Comparison of ENCODE assay signal across 21 cellular contexts in genomic region chr3:182568206-182568605, GRCh38.
A peak's percentile ranks its signal among the peaks of the same experiment; 100 is the strongest.
DNase-seq lines count a peak whose midpoint lies in the region; ATAC-seq and TF ChIP-seq lines count a peak whose summit lies in the region.
"Had no signal": no experiment of that assay in that cellular context is flagged by ENCODE, and none has a peak within 500 bp of the region (broad histone marks: within the 10 kb centered on the region; RNA-seq: fewer than 3 reads in every experiment).

No MANE protein-coding gene starts in this region.

- 81 to 82% methylated on average over 5 of the region's 5 CpGs for WGBS in upper lobe of left lung, 2 donors

- H3K4me1 Mint-ChIP-seq in nephron, result peaks cover 49% of the 10 kb centered on the region
- H3K4me1 Mint-ChIP-seq in osteocyte (ENCODE audit: unreplicated experiment), result peaks cover 2% of the 10 kb centered on the region
- H3K4me1 Mint-ChIP-seq: activated CD4-positive, alpha-beta T cell treated with anti-CD3 and anti-CD28 coated beads, Interleukin-2, amount 10 ng/mL, durations not matched to agents 7 days and 5 days; activated naive CD8-positive, alpha-beta T cell treated with anti-CD3 and anti-CD28 coated beads, Interleukin-2, amount 10 ng/mL, durations not matched to agents 7 days and 5 days; immature natural killer cell; T-cell had no signal

- BruUV-seq in A673 (replicated peaks; lab: Mats Ljungman, UMichigan), result no TSS peak

- H3K27me3 ChIP-seq in A673 (replicated peaks; ENCODE audit: insufficient read depth, low read depth, low read length, poor library complexity), result no peaks in the 10 kb centered on the region
- H3K27me3 ChIP-seq in upper lobe of left lung, result no peaks in the 10 kb centered on the region
- H3K27me3 ChIP-seq: breast epithelium had no signal

- ATAC-seq in GM21825 (IDR thresholded peaks at IDR 0.05; ENCODE audit: unreplicated experiment) (no peak), upper lobe of left lung (ENCODE audit: low FRiP score in 2 of 2) (no peak)
- ATAC-seq: heart right ventricle, right cardiac atrium, Right ventricle myocardium inferior, T-cell had no signal

- intact Hi-C loops in A673 (cut with micrococcal nuclease; ENCODE audit: unreplicated experiment), result no loop called here

- CTCF ChIA-PET in A673 (lab: Charles Lee), result no interaction called here

- H3K27ac ChIP-seq in A673 (ENCODE audit: low read depth, low read length, poor library complexity, severe bottlenecking), result no peak overlapping the region
- H3K27ac ChIP-seq in caudate nucleus (ENCODE audit: low read depth, low read length), result peak overlapping the region; percentile 71
- no peak overlapping the region for H3K27ac ChIP-seq in upper lobe of left lung
- H3K27ac ChIP-seq: breast epithelium, GM23248, heart right ventricle had no signal

- no peaks in the 10 kb centered on the region for H3K9me3 ChIP-seq in A673 (ENCODE audit: low read depth, low read length, poor library complexity, severe bottlenecking)
- no peaks in the 10 kb centered on the region for H3K9me3 ChIP-seq in upper lobe of left lung

- TF ChIP-seq POLR2A in upper lobe of left lung (IDR thresholded peaks at IDR 0.05), result no peak

- no peaks in the 10 kb centered on the region for H3K27me3 Mint-ChIP-seq in nephron (ENCODE audit: low read depth)
- H3K27me3 Mint-ChIP-seq in osteocyte (ENCODE audit: unreplicated experiment), result peaks cover 34% of the 10 kb centered on the region

- H3K27ac Mint-ChIP-seq in nephron, result peak overlapping the region; percentile 91 to 95 (median 94)
- no peak overlapping the region for H3K27ac Mint-ChIP-seq in osteocyte (ENCODE audit: unreplicated experiment)
- H3K27ac Mint-ChIP-seq: activated CD4-positive, alpha-beta T cell treated with anti-CD3 and anti-CD28 coated beads, Interleukin-2, amount 10 ng/mL, durations not matched to agents 7 days and 5 days; activated naive CD8-positive, alpha-beta T cell treated with anti-CD3 and anti-CD28 coated beads, Interleukin-2, amount 10 ng/mL, durations not matched to agents 7 days and 5 days; activated T-helper 2 cell treated with anti-CD3 and anti-CD28 coated beads, Interferon-gamma antibody, Interleukin-2, Interleukin-4, amounts not matched to agents 10 μg/mL and 5 μg/mL and 100 μg/mL, durations not matched to agents 14 hours and 24 hours and 36 hours; immature natural killer cell; T-cell had no signal

- TF ChIP-seq CTCF in A673 (conservative IDR thresholded peaks at IDR 0.05; ENCODE audit: low read depth, low read length) (no peak), nephron (IDR thresholded peaks at IDR 0.05; ENCODE audit: unreplicated experiment in 3 of 3) (no peak), osteocyte (IDR thresholded peaks at IDR 0.05) (no peak), upper lobe of left lung (IDR thresholded peaks at IDR 0.05) (no peak)

- H3K36me3 ChIP-seq in A673 (ENCODE audit: insufficient read depth, low read length, poor library complexity, severe bottlenecking) (no peaks in the 10 kb centered on the region), upper lobe of left lung (no peaks in the 10 kb centered on the region)
- H3K36me3 ChIP-seq: breast epithelium, heart right ventricle had no signal

- POLR2A ChIA-PET in A673 (lab: Charles Lee; ENCODE audit: low non-redundant PET), result no interaction called here

- H3K4me1 ChIP-seq in A673 (ENCODE audit: insufficient read depth, low read length, poor library complexity, severe bottlenecking) (peaks cover 34% of the 10 kb centered on the region), upper lobe of left lung (no peaks in the 10 kb centered on the region)
- H3K4me1 ChIP-seq: breast epithelium, heart right ventricle had no signal

- H3K36me3 Mint-ChIP-seq in nephron (ENCODE audit: low read depth) (no peaks in the 10 kb centered on the region), osteocyte (ENCODE audit: unreplicated experiment) (no peaks in the 10 kb centered on the region)
- H3K36me3 Mint-ChIP-seq: activated naive CD8-positive, alpha-beta T cell treated with anti-CD3 and anti-CD28 coated beads, Interleukin-2, amount 10 ng/mL, durations not matched to agents 7 days and 5 days; T-cell had no signal

- peaks cover 4% of the 10 kb centered on the region for H3K9me3 Mint-ChIP-seq in nephron
- H3K9me3 Mint-ChIP-seq in osteocyte (ENCODE audit: unreplicated experiment), result peaks cover 4% of the 10 kb centered on the region
- H3K9me3 Mint-ChIP-seq: activated T-helper 2 cell treated with anti-CD3 and anti-CD28 coated beads, Interferon-gamma antibody, Interleukin-2, Interleukin-4, amounts not matched to agents 10 μg/mL and 5 μg/mL and 100 μg/mL, durations not matched to agents 14 hours and 24 hours and 36 hours had no signal

- H3K4me3 Mint-ChIP-seq in nephron (no peak overlapping the region), osteocyte (ENCODE audit: unreplicated experiment) (no peak overlapping the region)
- H3K4me3 Mint-ChIP-seq: activated CD4-positive, alpha-beta T cell treated with anti-CD3 and anti-CD28 coated beads, Interleukin-2, amount 10 ng/mL, durations not matched to agents 7 days and 5 days; activated naive CD8-positive, alpha-beta T cell treated with anti-CD3 and anti-CD28 coated beads, Interleukin-2, amount 10 ng/mL, durations not matched to agents 7 days and 5 days; immature natural killer cell; T-cell had no signal

- no peak overlapping the region for H3K4me3 ChIP-seq in A673 (ENCODE audit: low read depth, low read length, poor library complexity, severe bottlenecking)
- no peak overlapping the region for H3K4me3 ChIP-seq in upper lobe of left lung
- H3K4me3 ChIP-seq: breast epithelium, GM23248, heart right ventricle had no signal

- TF ChIP-seq EP300 in upper lobe of left lung (IDR thresholded peaks at IDR 0.05), result no peak

- DNase-seq in A673 (ENCODE audit: low spot score) (peak; percentile 5), M059J (ENCODE audit: low read depth) (peak; percentile 47), caudate nucleus (lab: John Stamatoyannopoulos, UW) (no peak), osteocyte (ENCODE audit: extremely low spot score, unreplicated experiment) (no peak), upper lobe of left lung (no peak)
- DNase-seq in activated naive CD4-positive, alpha-beta T cell (lab: John Stamatoyannopoulos, UW), result no peak
- DNase-seq: activated CD4-positive, alpha-beta T cell treated with anti-CD3 and anti-CD28 coated beads, Interleukin-2, amount 10 ng/mL, durations not matched to agents 7 days and 5 days; activated naive CD8-positive, alpha-beta T cell treated with anti-CD3 and anti-CD28 coated beads, Interleukin-2, amount 10 ng/mL, durations not matched to agents 7 days and 5 days; GM23248; heart right ventricle; immature natural killer cell; KBM-7; NCI-H2107; NCI-H524 treated with DMSO at 0.1 percent for 48 hours; right cardiac atrium; T-cell had no signal

Comparison
In these comparisons a context has a peak if more than half of its experiments do, and no peak if none do; other contexts are left out.
1. DNase-seq: peak in A673 (single experiment) and M059J (single experiment); none in caudate nucleus (0 of 61), activated naive CD4-positive, alpha-beta T cell (0 of 4), osteocyte (single experiment) and upper lobe of left lung (0 of 2).